ENCODE assay signal across 11 cellular contexts in the genomic region with DNA sequence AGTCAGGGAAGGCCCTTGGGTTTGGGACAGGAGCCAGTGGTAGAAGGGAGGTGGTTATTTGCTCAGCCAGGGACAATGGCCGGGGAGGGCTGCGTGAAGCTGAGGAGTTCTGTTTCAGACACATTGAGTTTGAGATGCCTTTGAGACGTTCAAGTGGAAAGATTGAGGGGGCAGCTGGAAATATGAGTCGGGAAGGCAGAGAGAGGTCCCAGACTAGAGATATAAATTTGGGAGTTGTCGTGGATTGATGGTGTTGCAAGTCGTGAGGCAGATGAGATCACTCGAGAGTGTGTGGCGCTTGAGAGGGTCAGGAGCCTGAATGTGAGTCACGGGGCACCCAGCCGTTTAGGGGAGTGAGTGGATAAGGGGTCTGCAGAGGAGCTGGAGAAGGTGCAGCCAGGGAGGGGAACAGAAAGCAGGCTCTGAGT.
A peak's percentile ranks its signal among the peaks of the same experiment; 100 is the strongest.
DNase-seq lines count a peak whose midpoint lies in the region; ATAC-seq, FAIRE-seq and TF ChIP-seq lines count a peak whose summit lies in the region.
"Had no signal": no experiment of that assay in that cellular context is flagged by ENCODE, and none has a peak within 500 bp of the region (broad histone marks: within the 10 kb centered on the region; RNA-seq: fewer than 3 reads in every experiment).

No MANE protein-coding gene starts in this region.

- no peak overlapping the region for H3K4me3 Mint-ChIP-seq in activated naive CD8-positive, alpha-beta T cell treated with anti-CD3 and anti-CD28 coated beads, Interleukin-2, amount 10 ng/mL, durations not matched to agents 7 days and 5 days
- no peak overlapping the region for H3K4me3 Mint-ChIP-seq in activated naive CD8-positive, alpha-beta T cell treated with anti-CD3 and anti-CD28 coated beads for 36 hours
- no peak overlapping the region for H3K4me3 Mint-ChIP-seq in astrocyte (ENCODE audit: unreplicated experiment)
- no peak overlapping the region for H3K4me3 Mint-ChIP-seq in T-helper 2 cell treated with Interferon-gamma antibody and Interleukin-4, amounts not matched to agents 5 μg/mL and 100 μg/mL, for 36 hours

- peak overlapping the region; percentile 32 for H3K23ac ChIP-seq in mesendoderm (ENCODE audit: low read length)

- H3K4me2 ChIP-seq in astrocyte (ENCODE audit: low read length) (peak overlapping the region; percentile 61), mesendoderm (ENCODE audit: low read length) (no peak overlapping the region)
- H3K4me2 ChIP-seq: PC-9 had no signal

- no peaks in the 10 kb centered on the region for H3K27me3 Mint-ChIP-seq in activated naive CD8-positive, alpha-beta T cell treated with anti-CD3 and anti-CD28 coated beads, Interleukin-2, amount 10 ng/mL, durations not matched to agents 7 days and 5 days
- H3K27me3 Mint-ChIP-seq in activated naive CD8-positive, alpha-beta T cell treated with anti-CD3 and anti-CD28 coated beads for 36 hours, result no peaks in the 10 kb centered on the region
- H3K27me3 Mint-ChIP-seq in astrocyte (ENCODE audit: low read depth, unreplicated experiment), result no peaks in the 10 kb centered on the region
- H3K27me3 Mint-ChIP-seq in T-helper 2 cell treated with Interferon-gamma antibody and Interleukin-4, amounts not matched to agents 5 μg/mL and 100 μg/mL, for 36 hours (ENCODE audit: low read depth), result no peaks in the 10 kb centered on the region

- DNase-seq in activated naive CD8-positive, alpha-beta T cell treated with anti-CD3 and anti-CD28 coated beads, Interleukin-2, amount 10 ng/mL, durations not matched to agents 7 days and 5 days, result no peak
- no peak for DNase-seq in activated naive CD8-positive, alpha-beta T cell treated with anti-CD3 and anti-CD28 coated beads for 36 hours
- DNase-seq in astrocyte (ENCODE audit: low read depth), result peak; percentile 94
- DNase-seq in mesendoderm, result no peak
- DNase-seq in upper lobe of right lung, result no peak
- DNase-seq in head of caudate nucleus, result no peak
- no peak for DNase-seq in T-helper 2 cell
- DNase-seq in T-helper 2 cell treated with Interferon-gamma antibody and Interleukin-4, amounts not matched to agents 5 μg/mL and 100 μg/mL, for 36 hours (ENCODE audit: low spot score), result no peak
- DNase-seq: PC-9 had no signal

- peaks cover 57% of the 10 kb centered on the region for H3K4me1 Mint-ChIP-seq in activated naive CD8-positive, alpha-beta T cell treated with anti-CD3 and anti-CD28 coated beads, Interleukin-2, amount 10 ng/mL, durations not matched to agents 7 days and 5 days
- peaks cover 50% of the 10 kb centered on the region for H3K4me1 Mint-ChIP-seq in activated naive CD8-positive, alpha-beta T cell treated with anti-CD3 and anti-CD28 coated beads for 36 hours
- H3K4me1 Mint-ChIP-seq in astrocyte (ENCODE audit: low read depth, unreplicated experiment), result peaks cover 54% of the 10 kb centered on the region
- H3K4me1 Mint-ChIP-seq in T-helper 2 cell treated with Interferon-gamma antibody and Interleukin-4, amounts not matched to agents 5 μg/mL and 100 μg/mL, for 36 hours (ENCODE audit: low read depth), result peaks cover 45% of the 10 kb centered on the region

- no peak overlapping the region for H3K18ac ChIP-seq in mesendoderm (ENCODE audit: low read length)

- H3K56ac ChIP-seq in mesendoderm (ENCODE audit: low read length), result no peak overlapping the region

- intact Hi-C loops in upper lobe of right lung (cut with DNase I) (no loop called here), head of caudate nucleus (cut with DNase I) (no loop called here)

- no peaks in the 10 kb centered on the region for H3K36me3 Mint-ChIP-seq in activated naive CD8-positive, alpha-beta T cell treated with anti-CD3 and anti-CD28 coated beads, Interleukin-2, amount 10 ng/mL, durations not matched to agents 7 days and 5 days
- no peaks in the 10 kb centered on the region for H3K36me3 Mint-ChIP-seq in activated naive CD8-positive, alpha-beta T cell treated with anti-CD3 and anti-CD28 coated beads for 36 hours
- H3K36me3 Mint-ChIP-seq in astrocyte (ENCODE audit: low read depth, unreplicated experiment), result peaks cover 19% of the 10 kb centered on the region
- H3K36me3 Mint-ChIP-seq in T-helper 2 cell treated with Interferon-gamma antibody and Interleukin-4, amounts not matched to agents 5 μg/mL and 100 μg/mL, for 36 hours (ENCODE audit: low read depth), result peaks cover 28% of the 10 kb centered on the region

- POLR2A ChIA-PET in activated naive CD8-positive, alpha-beta T cell treated with anti-CD3 and anti-CD28 coated beads, Interleukin-2, amount 10 ng/mL, durations not matched to agents 7 days and 5 days (lab: Charles Lee), result no interaction called here

- peaks cover 35% of the 10 kb centered on the region for H3K79me1 ChIP-seq in mesendoderm (ENCODE audit: low read length)

- ATAC-seq in activated naive CD8-positive, alpha-beta T cell treated with anti-CD3 and anti-CD28 coated beads, Interleukin-2, amount 10 ng/mL, durations not matched to agents 7 days and 5 days (ENCODE audit: low read depth), result no peak
- no peak for ATAC-seq in upper lobe of right lung

- no peak overlapping the region for H2AFZ ChIP-seq in astrocyte (ENCODE audit: low read depth, low read length)
- H2AFZ ChIP-seq: PC-9 had no signal

- no peak overlapping the region for H4K8ac ChIP-seq in mesendoderm (ENCODE audit: low read depth, low read length)

- no peak overlapping the region for H3K4ac ChIP-seq in mesendoderm (ENCODE audit: low read depth, low read length)

- peak overlapping the region; percentile 63 for H3K27ac Mint-ChIP-seq in activated naive CD8-positive, alpha-beta T cell treated with anti-CD3 and anti-CD28 coated beads, Interleukin-2, amount 10 ng/mL, durations not matched to agents 7 days and 5 days
- no peak overlapping the region for H3K27ac Mint-ChIP-seq in activated naive CD8-positive, alpha-beta T cell treated with anti-CD3 and anti-CD28 coated beads for 36 hours
- H3K27ac Mint-ChIP-seq in astrocyte (ENCODE audit: unreplicated experiment), result peak overlapping the region; percentile 56
- no peak overlapping the region for H3K27ac Mint-ChIP-seq in T-helper 2 cell treated with Interferon-gamma antibody and Interleukin-4, amounts not matched to agents 5 μg/mL and 100 μg/mL, for 36 hours

- H2BK5ac ChIP-seq in mesendoderm (ENCODE audit: low read length), result no peak overlapping the region

- H3K79me2 ChIP-seq in astrocyte (ENCODE audit: insufficient read depth, low read length) (peaks cover 82% of the 10 kb centered on the region), mesendoderm (ENCODE audit: control insufficient read depth, insufficient read depth, low read length) (peaks cover 3% of the 10 kb centered on the region)

- peaks cover 11% of the 10 kb centered on the region for H4K20me1 ChIP-seq in astrocyte (ENCODE audit: insufficient read depth, low read length)

- H4K5ac ChIP-seq in mesendoderm (ENCODE audit: low read length), result no peak overlapping the region

- 100% methylated on average over 5 of the region's 10 CpGs for WGBS in mesendoderm (ENCODE audit: extremely low coverage, insufficient coverage, low lambda C conversion rate)

- H3K4me3 ChIP-seq in astrocyte (ENCODE audit: insufficient read depth, low read depth, low read length) (no peak overlapping the region), mesendoderm (ENCODE audit: low read length) (no peak overlapping the region), upper lobe of right lung (no peak overlapping the region)
- H3K4me3 ChIP-seq: PC-9 had no signal

- H3K9me3 ChIP-seq in astrocyte (ENCODE audit: insufficient read depth, low read depth, low read length), result no peaks in the 10 kb centered on the region
- H3K9me3 ChIP-seq in upper lobe of right lung, result no peaks in the 10 kb centered on the region
- H3K9me3 ChIP-seq: neutrophil had no signal

- H3K27me3 ChIP-seq in astrocyte (ENCODE audit: insufficient read depth, low read length) (no peaks in the 10 kb centered on the region), mesendoderm (ENCODE audit: insufficient read depth, low read length, poor library complexity) (no peaks in the 10 kb centered on the region), upper lobe of right lung (no peaks in the 10 kb centered on the region)

- H3K36me3 ChIP-seq in astrocyte (ENCODE audit: insufficient read depth, low read length) (peaks cover 12% of the 10 kb centered on the region), mesendoderm (ENCODE audit: control insufficient read depth, insufficient read depth, low read length) (peaks cover 3% of the 10 kb centered on the region), upper lobe of right lung (peaks cover 14% of the 10 kb centered on the region)

- no peak for FAIRE-seq in astrocyte (lab: Jason Lieb, UNC)
- FAIRE-seq: endothelial cell of umbilical vein had no signal

- no peak overlapping the region for H2BK120ac ChIP-seq in mesendoderm (ENCODE audit: low read depth, low read length)

- peaks cover 85% of the 10 kb centered on the region for H3K4me1 ChIP-seq in astrocyte (ENCODE audit: insufficient read depth, low read length)
- peaks cover 13% of the 10 kb centered on the region for H3K4me1 ChIP-seq in mesendoderm (ENCODE audit: control insufficient read depth, low read depth, low read length)
- peaks cover 83% of the 10 kb centered on the region for H3K4me1 ChIP-seq in upper lobe of right lung

- no peak for TF ChIP-seq CTCF in astrocyte (IDR thresholded peaks at IDR 0.05; ENCODE audit: insufficient read depth, low read depth, low read length)
- no peak for TF ChIP-seq CTCF in upper lobe of right lung (IDR thresholded peaks at IDR 0.05)

- H2AK5ac ChIP-seq in mesendoderm (ENCODE audit: low read length), result no peak overlapping the region

- peak overlapping the region; percentile 94 for H3K27ac ChIP-seq in astrocyte (ENCODE audit: low read depth, low read length)
- H3K27ac ChIP-seq in mesendoderm (ENCODE audit: low read depth, low read length), result no peak overlapping the region
- peak overlapping the region; percentile 51 for H3K27ac ChIP-seq in upper lobe of right lung
- H3K27ac ChIP-seq: neutrophil, PC-9 had no signal

- H2BK15ac ChIP-seq in mesendoderm (replicated peaks; ENCODE audit: low read depth), result no peak overlapping the region

- H3K9me3 Mint-ChIP-seq in activated naive CD8-positive, alpha-beta T cell treated with anti-CD3 and anti-CD28 coated beads, Interleukin-2, amount 10 ng/mL, durations not matched to agents 7 days and 5 days, result no peaks in the 10 kb centered on the region
- no peaks in the 10 kb centered on the region for H3K9me3 Mint-ChIP-seq in activated naive CD8-positive, alpha-beta T cell treated with anti-CD3 and anti-CD28 coated beads for 36 hours
- no peaks in the 10 kb centered on the region for H3K9me3 Mint-ChIP-seq in astrocyte (ENCODE audit: unreplicated experiment)
- H3K9me3 Mint-ChIP-seq in T-helper 2 cell treated with Interferon-gamma antibody and Interleukin-4, amounts not matched to agents 5 μg/mL and 100 μg/mL, for 36 hours, result no peaks in the 10 kb centered on the region

- H3K9ac ChIP-seq in astrocyte (ENCODE audit: low read length) (peak overlapping the region; percentile 80), mesendoderm (ENCODE audit: low read length) (no peak overlapping the region)

Comparison
In these comparisons a context has a peak if more than half of its experiments do, and no peak if none do; other contexts are left out.
1. H3K27ac Mint-ChIP-seq: peak in activated naive CD8-positive, alpha-beta T cell treated with anti-CD3 and anti-CD28 coated beads, Interleukin-2, amount 10 ng/mL, durations not matched to agents 7 days and 5 days (single experiment) and astrocyte (single experiment); none in activated naive CD8-positive, alpha-beta T cell treated with anti-CD3 and anti-CD28 coated beads for 36 hours (single experiment) and T-helper 2 cell treated with Interferon-gamma antibody and Interleukin-4, amounts not matched to agents 5 μg/mL and 100 μg/mL, for 36 hours (single experiment).